Comparison of ENCODE assay signal across 1 cellular context in the genomic region with DNA sequence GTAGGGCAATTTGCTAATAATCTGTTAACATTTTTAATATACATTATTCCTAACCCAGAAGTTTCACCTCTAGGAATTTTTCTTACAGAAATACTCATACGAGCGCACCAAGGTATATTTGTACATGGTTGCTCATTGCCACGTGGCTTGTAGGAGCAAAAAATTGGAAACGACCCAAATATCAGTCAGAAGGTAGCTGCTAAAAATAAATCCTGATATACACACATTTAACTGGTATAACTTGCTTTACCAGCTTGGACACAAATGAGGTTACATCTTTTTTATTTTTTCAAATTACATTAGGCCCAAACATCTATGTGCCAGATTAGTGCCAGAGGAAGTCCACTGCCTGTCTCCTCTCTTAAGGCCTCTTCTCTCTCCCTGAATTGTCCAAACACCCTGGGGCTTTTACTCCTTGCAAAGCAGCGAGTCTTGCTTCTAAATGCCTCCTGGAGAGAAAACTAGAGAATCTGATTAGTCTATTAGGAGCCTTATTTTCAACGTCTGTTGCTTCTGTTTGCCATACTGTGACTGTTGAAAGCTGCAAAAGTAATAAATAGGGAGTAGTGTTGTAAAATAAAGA.
TF ChIP-seq lines count a peak whose summit lies in the region.

No MANE protein-coding gene starts in this region.

TF ChIP-seq in GM23338, 12 proteins besides CTCF, POLR2A, EP300 and RAD21 (continued from another document):
- TF ChIP-seq, protein P1, sequence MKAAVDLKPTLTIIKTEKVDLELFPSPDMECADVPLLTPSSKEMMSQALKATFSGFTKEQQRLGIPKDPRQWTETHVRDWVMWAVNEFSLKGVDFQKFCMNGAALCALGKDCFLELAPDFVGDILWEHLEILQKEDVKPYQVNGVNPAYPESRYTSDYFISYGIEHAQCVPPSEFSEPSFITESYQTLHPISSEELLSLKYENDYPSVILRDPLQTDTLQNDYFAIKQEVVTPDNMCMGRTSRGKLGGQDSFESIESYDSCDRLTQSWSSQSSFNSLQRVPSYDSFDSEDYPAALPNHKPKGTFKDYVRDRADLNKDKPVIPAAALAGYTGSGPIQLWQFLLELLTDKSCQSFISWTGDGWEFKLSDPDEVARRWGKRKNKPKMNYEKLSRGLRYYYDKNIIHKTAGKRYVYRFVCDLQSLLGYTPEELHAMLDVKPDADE (IDR thresholded peaks at IDR 0.05), result no peak
- TF ChIP-seq ZNF331 (CRISPR knock-in tag; IDR thresholded peaks at IDR 0.05; ENCODE audit: low read depth), result no peak
- TF ChIP-seq, protein P2, sequence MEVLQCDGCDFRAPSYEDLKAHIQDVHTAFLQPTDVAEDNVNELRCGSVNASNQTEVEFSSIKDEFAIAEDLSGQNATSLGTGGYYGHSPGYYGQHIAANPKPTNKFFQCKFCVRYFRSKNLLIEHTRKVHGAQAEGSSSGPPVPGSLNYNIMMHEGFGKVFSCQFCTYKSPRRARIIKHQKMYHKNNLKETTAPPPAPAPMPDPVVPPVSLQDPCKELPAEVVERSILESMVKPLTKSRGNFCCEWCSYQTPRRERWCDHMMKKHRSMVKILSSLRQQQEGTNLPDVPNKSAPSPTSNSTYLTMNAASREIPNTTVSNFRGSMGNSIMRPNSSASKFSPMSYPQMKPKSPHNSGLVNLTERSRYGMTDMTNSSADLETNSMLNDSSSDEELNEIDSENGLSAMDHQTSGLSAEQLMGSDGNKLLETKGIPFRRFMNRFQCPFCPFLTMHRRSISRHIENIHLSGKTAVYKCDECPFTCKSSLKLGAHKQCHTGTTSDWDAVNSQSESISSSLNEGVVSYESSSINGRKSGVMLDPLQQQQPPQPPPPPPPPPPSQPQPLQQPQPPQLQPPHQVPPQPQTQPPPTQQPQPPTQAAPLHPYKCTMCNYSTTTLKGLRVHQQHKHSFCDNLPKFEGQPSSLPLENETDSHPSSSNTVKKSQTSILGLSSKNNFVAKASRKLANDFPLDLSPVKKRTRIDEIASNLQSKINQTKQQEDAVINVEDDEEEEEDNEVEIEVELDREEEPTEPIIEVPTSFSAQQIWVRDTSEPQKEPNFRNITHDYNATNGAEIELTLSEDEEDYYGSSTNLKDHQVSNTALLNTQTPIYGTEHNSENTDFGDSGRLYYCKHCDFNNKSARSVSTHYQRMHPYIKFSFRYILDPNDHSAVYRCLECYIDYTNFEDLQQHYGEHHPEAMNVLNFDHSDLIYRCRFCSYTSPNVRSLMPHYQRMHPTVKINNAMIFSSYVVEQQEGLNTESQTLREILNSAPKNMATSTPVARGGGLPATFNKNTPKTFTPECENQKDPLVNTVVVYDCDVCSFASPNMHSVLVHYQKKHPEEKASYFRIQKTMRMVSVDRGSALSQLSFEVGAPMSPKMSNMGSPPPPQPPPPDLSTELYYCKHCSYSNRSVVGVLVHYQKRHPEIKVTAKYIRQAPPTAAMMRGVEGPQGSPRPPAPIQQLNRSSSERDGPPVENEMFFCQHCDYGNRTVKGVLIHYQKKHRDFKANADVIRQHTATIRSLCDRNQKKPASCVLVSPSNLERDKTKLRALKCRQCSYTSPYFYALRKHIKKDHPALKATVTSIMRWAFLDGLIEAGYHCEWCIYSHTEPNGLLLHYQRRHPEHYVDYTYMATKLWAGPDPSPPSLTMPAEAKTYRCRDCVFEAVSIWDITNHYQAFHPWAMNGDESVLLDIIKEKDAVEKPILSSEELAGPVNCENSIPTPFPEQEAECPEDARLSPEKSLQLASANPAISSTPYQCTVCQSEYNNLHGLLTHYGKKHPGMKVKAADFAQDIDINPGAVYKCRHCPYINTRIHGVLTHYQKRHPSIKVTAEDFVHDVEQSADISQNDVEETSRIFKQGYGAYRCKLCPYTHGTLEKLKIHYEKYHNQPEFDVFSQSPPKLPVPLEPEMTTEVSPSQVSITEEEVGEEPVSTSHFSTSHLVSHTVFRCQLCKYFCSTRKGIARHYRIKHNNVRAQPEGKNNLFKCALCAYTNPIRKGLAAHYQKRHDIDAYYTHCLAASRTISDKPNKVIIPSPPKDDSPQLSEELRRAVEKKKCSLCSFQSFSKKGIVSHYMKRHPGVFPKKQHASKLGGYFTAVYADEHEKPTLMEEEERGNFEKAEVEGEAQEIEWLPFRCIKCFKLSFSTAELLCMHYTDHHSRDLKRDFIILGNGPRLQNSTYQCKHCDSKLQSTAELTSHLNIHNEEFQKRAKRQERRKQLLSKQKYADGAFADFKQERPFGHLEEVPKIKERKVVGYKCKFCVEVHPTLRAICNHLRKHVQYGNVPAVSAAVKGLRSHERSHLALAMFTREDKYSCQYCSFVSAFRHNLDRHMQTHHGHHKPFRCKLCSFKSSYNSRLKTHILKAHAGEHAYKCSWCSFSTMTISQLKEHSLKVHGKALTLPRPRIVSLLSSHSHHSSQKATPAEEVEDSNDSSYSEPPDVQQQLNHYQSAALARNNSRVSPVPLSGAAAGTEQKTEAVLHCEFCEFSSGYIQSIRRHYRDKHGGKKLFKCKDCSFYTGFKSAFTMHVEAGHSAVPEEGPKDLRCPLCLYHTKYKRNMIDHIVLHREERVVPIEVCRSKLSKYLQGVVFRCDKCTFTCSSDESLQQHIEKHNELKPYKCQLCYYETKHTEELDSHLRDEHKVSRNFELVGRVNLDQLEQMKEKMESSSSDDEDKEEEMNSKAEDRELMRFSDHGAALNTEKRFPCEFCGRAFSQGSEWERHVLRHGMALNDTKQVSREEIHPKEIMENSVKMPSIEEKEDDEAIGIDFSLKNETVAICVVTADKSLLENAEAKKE (CRISPR knock-in tag; IDR thresholded peaks at IDR 0.05), result no peak
- no peak for TF ChIP-seq EZH2 (IDR thresholded peaks at IDR 0.05; ENCODE audit: low read depth, unreplicated experiment)
